ENCODE assay signal across 23 cellular contexts in genomic region chr4:72582853-72583252, GRCh38. TPM values are rescaled to one million over a fixed set of nuclear protein-coding genes. Genes with fewer than 3 reads are reported as not detected.
"Had no signal": no experiment of that assay in that cellular context is flagged by ENCODE, and none has a peak within 500 bp of the region (broad histone marks: within the 10 kb centered on the region; RNA-seq: fewer than 3 reads in every experiment).

No MANE protein-coding gene starts in this region.

- H3K27ac Mint-ChIP-seq: IgD-negative memory B cell had no signal

- H3K4me3 ChIP-seq: SJCRH30 had no signal

- ATAC-seq: Panc1, PC-3, SK-N-SH treated with all-trans-retinoic acid at 6 μM for 48 hours had no signal

- H3K27ac ChIP-seq: HL-60, RWPE1, SJCRH30 had no signal

- H3K27me3 ChIP-seq: SJCRH30 had no signal

- H3K27me3 Mint-ChIP-seq: IgD-negative memory B cell had no signal

- H3K4me1 ChIP-seq: SJCRH30 had no signal

- H3K9me3 Mint-ChIP-seq: IgD-negative memory B cell had no signal

- H3K9me3 ChIP-seq: SJCRH30 had no signal

- FAIRE-seq: HTR-8/SVneo had no signal

- H3K4me1 Mint-ChIP-seq: IgD-negative memory B cell had no signal

- DNase-seq: KBM-7, MM.1S, NCI-H1092 treated with DMSO at 0.1 percent for 48 hours, NCI-H1436, NCI-H187, NCI-H2029, NCI-H2081 treated with DMSO at 0.1 percent for 48 hours, NCI-H2171, NCI-H226, NCI-H446, NCI-H510A, NCI-H524 treated with DMSO at 0.1 percent for 48 hours, NCI-H69, NCI-H774, PC-3, SHP77 treated with DMSO at 0.1 percent for 48 hours, SJCRH30 had no signal

- H3K4me3 Mint-ChIP-seq: IgD-negative memory B cell had no signal

- H3K36me3 ChIP-seq: SJCRH30 had no signal

- H3K36me3 Mint-ChIP-seq: IgD-negative memory B cell had no signal

RNA-seq across cellular contexts. Expression of gene ADAMTS3, which starts 13.8 kb away (rescaled TPM):
- polyA plus RNA-seq: IgD-negative memory B cell had no signal
